ENCODE assay signal across 1 cellular context in the genomic region with DNA sequence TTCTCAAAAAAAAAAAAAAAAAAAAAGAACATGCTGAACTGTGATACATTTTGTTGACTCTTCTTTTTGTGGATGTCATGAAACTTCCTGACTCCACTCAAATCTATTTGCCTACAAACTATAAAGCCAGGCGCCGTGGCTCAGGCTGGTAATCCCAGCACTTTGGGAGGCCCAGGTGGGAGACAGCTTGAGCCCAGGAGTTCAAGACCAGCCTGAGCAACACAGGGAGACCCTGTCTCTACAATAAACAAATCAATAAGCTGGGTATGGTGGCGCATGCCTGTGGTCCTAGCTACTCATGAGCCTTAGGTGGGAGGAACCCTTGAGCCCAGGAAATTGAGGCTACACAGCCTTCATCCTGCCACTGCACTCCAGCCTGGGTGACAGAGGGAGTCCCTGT.
TF ChIP-seq lines count a peak whose summit lies in the region.

No MANE protein-coding gene starts in this region.

TF ChIP-seq in HepG2, 621 proteins besides CTCF, POLR2A, EP300 and RAD21 (continued from another document):
- TF ChIP-seq, protein P1, sequence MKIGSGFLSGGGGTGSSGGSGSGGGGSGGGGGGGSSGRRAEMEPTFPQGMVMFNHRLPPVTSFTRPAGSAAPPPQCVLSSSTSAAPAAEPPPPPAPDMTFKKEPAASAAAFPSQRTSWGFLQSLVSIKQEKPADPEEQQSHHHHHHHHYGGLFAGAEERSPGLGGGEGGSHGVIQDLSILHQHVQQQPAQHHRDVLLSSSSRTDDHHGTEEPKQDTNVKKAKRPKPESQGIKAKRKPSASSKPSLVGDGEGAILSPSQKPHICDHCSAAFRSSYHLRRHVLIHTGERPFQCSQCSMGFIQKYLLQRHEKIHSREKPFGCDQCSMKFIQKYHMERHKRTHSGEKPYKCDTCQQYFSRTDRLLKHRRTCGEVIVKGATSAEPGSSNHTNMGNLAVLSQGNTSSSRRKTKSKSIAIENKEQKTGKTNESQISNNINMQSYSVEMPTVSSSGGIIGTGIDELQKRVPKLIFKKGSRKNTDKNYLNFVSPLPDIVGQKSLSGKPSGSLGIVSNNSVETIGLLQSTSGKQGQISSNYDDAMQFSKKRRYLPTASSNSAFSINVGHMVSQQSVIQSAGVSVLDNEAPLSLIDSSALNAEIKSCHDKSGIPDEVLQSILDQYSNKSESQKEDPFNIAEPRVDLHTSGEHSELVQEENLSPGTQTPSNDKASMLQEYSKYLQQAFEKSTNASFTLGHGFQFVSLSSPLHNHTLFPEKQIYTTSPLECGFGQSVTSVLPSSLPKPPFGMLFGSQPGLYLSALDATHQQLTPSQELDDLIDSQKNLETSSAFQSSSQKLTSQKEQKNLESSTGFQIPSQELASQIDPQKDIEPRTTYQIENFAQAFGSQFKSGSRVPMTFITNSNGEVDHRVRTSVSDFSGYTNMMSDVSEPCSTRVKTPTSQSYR (CRISPR knock-in tag; IDR thresholded peaks at IDR 0.05; ENCODE audit: borderline replicate concordance) = 0 out of 2 replicates have a peak, but pooled peaks have one; percentile 48
- TF ChIP-seq PHF5A (CRISPR knock-in tag; IDR thresholded peaks at IDR 0.05; ENCODE audit: low read depth, unreplicated experiment) = peak; percentile 11
- no peak for TF ChIP-seq TOE1 (CRISPR knock-in tag; IDR thresholded peaks at IDR 0.05)
- no peak for TF ChIP-seq NRL (CRISPR knock-in tag; IDR thresholded peaks at IDR 0.05; ENCODE audit: borderline replicate concordance)
- TF ChIP-seq, protein P2, sequence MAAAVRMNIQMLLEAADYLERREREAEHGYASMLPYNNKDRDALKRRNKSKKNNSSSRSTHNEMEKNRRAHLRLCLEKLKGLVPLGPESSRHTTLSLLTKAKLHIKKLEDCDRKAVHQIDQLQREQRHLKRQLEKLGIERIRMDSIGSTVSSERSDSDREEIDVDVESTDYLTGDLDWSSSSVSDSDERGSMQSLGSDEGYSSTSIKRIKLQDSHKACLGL (CRISPR knock-in tag; IDR thresholded peaks at IDR 0.05) = no peak
- no peak for TF ChIP-seq FOXM1 (CRISPR knock-in tag; IDR thresholded peaks at IDR 0.05)
- peak; percentile 21; the same call in 1 of the 2 replicates for TF ChIP-seq HOXA3 (CRISPR knock-in tag; IDR thresholded peaks at IDR 0.05)
- TF ChIP-seq ZNF432 (CRISPR knock-in tag; IDR thresholded peaks at IDR 0.05; ENCODE audit: borderline replicate concordance) = no peak
- TF ChIP-seq MYC (CRISPR knock-in tag; IDR thresholded peaks at IDR 0.05; ENCODE audit: borderline replicate concordance) = peak; percentile 12; the same call in 1 of the 2 replicates
- TF ChIP-seq TEAD2 (CRISPR knock-in tag; IDR thresholded peaks at IDR 0.05) = no peak
- peak; percentile 14; the same call in 1 of the 2 replicates for TF ChIP-seq MED1 (CRISPR knock-in tag; IDR thresholded peaks at IDR 0.05)
- no peak for TF ChIP-seq SYNCRIP (IDR thresholded peaks at IDR 0.05; ENCODE audit: insufficient read depth, low read depth, low read length)
- TF ChIP-seq, protein P3, sequence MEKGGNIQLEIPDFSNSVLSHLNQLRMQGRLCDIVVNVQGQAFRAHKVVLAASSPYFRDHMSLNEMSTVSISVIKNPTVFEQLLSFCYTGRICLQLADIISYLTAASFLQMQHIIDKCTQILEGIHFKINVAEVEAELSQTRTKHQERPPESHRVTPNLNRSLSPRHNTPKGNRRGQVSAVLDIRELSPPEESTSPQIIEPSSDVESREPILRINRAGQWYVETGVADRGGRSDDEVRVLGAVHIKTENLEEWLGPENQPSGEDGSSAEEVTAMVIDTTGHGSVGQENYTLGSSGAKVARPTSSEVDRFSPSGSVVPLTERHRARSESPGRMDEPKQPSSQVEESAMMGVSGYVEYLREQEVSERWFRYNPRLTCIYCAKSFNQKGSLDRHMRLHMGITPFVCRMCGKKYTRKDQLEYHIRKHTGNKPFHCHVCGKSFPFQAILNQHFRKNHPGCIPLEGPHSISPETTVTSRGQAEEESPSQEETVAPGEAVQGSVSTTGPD (CRISPR knock-in tag; IDR thresholded peaks at IDR 0.05) = no peak
- TF ChIP-seq ELF3 (CRISPR knock-in tag; IDR thresholded peaks at IDR 0.05) = no peak
- TF ChIP-seq SIX4 (CRISPR knock-in tag; IDR thresholded peaks at IDR 0.05) = no peak
- peak; percentile 56 for TF ChIP-seq SAP130 (CRISPR knock-in tag; IDR thresholded peaks at IDR 0.05; ENCODE audit: low read depth)
- TF ChIP-seq ZNF460 (CRISPR knock-in tag; IDR thresholded peaks at IDR 0.05; ENCODE audit: borderline replicate concordance) = no peak
- 0 out of 2 replicates have a peak, but pooled peaks have one; percentile 10 for TF ChIP-seq ZNF441 (CRISPR knock-in tag; IDR thresholded peaks at IDR 0.05; ENCODE audit: borderline replicate concordance)
- TF ChIP-seq SMYD3 (CRISPR knock-in tag; IDR thresholded peaks at IDR 0.05) = no peak
- TF ChIP-seq, protein P4, sequence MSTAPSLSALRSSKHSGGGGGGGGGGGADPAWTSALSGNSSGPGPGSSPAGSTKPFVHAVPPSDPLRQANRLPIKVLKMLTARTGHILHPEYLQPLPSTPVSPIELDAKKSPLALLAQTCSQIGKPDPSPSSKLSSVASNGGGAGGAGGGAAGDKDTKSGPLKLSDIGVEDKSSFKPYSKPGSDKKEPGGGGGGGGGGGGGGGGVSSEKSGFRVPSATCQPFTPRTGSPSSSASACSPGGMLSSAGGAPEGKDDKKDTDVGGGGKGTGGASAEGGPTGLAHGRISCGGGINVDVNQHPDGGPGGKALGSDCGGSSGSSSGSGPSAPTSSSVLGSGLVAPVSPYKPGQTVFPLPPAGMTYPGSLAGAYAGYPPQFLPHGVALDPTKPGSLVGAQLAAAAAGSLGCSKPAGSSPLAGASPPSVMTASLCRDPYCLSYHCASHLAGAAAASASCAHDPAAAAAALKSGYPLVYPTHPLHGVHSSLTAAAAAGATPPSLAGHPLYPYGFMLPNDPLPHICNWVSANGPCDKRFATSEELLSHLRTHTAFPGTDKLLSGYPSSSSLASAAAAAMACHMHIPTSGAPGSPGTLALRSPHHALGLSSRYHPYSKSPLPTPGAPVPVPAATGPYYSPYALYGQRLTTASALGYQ (CRISPR knock-in tag; IDR thresholded peaks at IDR 0.05) = no peak
- no peak for TF ChIP-seq MEF2D (CRISPR knock-in tag; IDR thresholded peaks at IDR 0.05)
- no peak for TF ChIP-seq KAT2B (IDR thresholded peaks at IDR 0.05; ENCODE audit: borderline replicate concordance, low read depth, low read length)
- TF ChIP-seq, protein P5, sequence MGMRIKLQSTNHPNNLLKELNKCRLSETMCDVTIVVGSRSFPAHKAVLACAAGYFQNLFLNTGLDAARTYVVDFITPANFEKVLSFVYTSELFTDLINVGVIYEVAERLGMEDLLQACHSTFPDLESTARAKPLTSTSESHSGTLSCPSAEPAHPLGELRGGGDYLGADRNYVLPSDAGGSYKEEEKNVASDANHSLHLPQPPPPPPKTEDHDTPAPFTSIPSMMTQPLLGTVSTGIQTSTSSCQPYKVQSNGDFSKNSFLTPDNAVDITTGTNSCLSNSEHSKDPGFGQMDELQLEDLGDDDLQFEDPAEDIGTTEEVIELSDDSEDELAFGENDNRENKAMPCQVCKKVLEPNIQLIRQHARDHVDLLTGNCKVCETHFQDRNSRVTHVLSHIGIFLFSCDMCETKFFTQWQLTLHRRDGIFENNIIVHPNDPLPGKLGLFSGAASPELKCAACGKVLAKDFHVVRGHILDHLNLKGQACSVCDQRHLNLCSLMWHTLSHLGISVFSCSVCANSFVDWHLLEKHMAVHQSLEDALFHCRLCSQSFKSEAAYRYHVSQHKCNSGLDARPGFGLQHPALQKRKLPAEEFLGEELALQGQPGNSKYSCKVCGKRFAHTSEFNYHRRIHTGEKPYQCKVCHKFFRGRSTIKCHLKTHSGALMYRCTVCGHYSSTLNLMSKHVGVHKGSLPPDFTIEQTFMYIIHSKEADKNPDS (CRISPR knock-in tag; IDR thresholded peaks at IDR 0.05) = no peak
- 0 out of 2 replicates have a peak, but pooled peaks have one; percentile 70 for TF ChIP-seq ZNF431 (CRISPR knock-in tag; IDR thresholded peaks at IDR 0.05; ENCODE audit: borderline replicate concordance, low read depth)
- no peak for TF ChIP-seq TAF1 (CRISPR knock-in tag; IDR thresholded peaks at IDR 0.05)
- no peak for TF ChIP-seq TSC22D2 (CRISPR knock-in tag; IDR thresholded peaks at IDR 0.05; ENCODE audit: borderline replicate concordance)
- TF ChIP-seq BRCA1 (CRISPR knock-in tag; IDR thresholded peaks at IDR 0.05) = no peak
- TF ChIP-seq SRY (CRISPR knock-in tag; IDR thresholded peaks at IDR 0.05) = no peak
- TF ChIP-seq HOXA7 (CRISPR knock-in tag; IDR thresholded peaks at IDR 0.05) = no peak
- no peak for TF ChIP-seq GABPA (IDR thresholded peaks at IDR 0.05; ENCODE audit: low read depth, low read length)
- TF ChIP-seq GABPA (CRISPR knock-in tag; IDR thresholded peaks at IDR 0.05; ENCODE audit: low read depth) = no peak
- no peak for TF ChIP-seq TBX3 (IDR thresholded peaks at IDR 0.05; ENCODE audit: borderline replicate concordance)
